Comparison of ENCODE assay signal across 8 cellular contexts in genomic region chr17:76727745-76728456, GRCh38. TPM values are rescaled to one million over a fixed set of nuclear protein-coding genes. Genes with fewer than 3 reads are reported as not detected.
DNase-seq lines count a peak whose midpoint lies in the region; ATAC-seq, FAIRE-seq and TF ChIP-seq lines count a peak whose summit lies in the region.

No MANE protein-coding gene starts in this region.

- TF ChIP-seq CTCF in AG04450 (IDR thresholded peaks at IDR 0.05; ENCODE audit: low read depth, low read length) (no peak), keratinocyte (optimal IDR thresholded peaks at IDR 0.05 in 1 of 3, IDR thresholded peaks at IDR 0.05 in 1 of 3, conservative IDR thresholded peaks at IDR 0.05 in 1 of 3; ENCODE audit: extremely low read depth in 1 of 3, insufficient read depth in 2 of 3, low read length in 3 of 3) (no peak)

- peak overlapping the region; percentile 88 for H3K4me2 ChIP-seq in keratinocyte (ENCODE audit: control insufficient read depth, extremely low read depth, insufficient read depth, low read depth, low read length)

- peak overlapping the region; percentile 91 for H3K9ac ChIP-seq in keratinocyte (ENCODE audit: control insufficient read depth, extremely low read depth, insufficient read depth, low read length)

- H3K36me3 ChIP-seq in keratinocyte (ENCODE audit: control insufficient read depth in 2 of 2, extremely low read depth in 1 of 2, insufficient read depth in 2 of 2, low read length in 2 of 2): peaks cover 11 to 21% of the 10 kb centered on the region in 2 experiments

- H3K9me3 ChIP-seq in AG04450 (ENCODE audit: control insufficient read depth, insufficient read depth, low read length): no peaks in the 10 kb centered on the region; the same call in 1 of the 2 replicates
- no peaks in the 10 kb centered on the region for H3K9me3 ChIP-seq in keratinocyte (ENCODE audit: control insufficient read depth, low read depth, low read length)

- H3K27ac ChIP-seq in AG04450 (ENCODE audit: low read depth, low read length) (peak overlapping the region; percentile 94), keratinocyte (ENCODE audit: control insufficient read depth, insufficient read depth, low read length) (peak overlapping the region; percentile 90), substantia nigra (ENCODE audit: low read depth, low read length, poor library complexity, severe bottlenecking) (peak overlapping the region; percentile 18)

- H3K27me3 ChIP-seq in AG04450 (ENCODE audit: control insufficient read depth, insufficient read depth, low read length): no peaks in the 10 kb centered on the region
- no peaks in the 10 kb centered on the region for H3K27me3 ChIP-seq in keratinocyte (ENCODE audit: control insufficient read depth, extremely low read depth, insufficient read depth, low read length)

- no peaks in the 10 kb centered on the region for H3K9me3 Mint-ChIP-seq in activated naive CD4-positive, alpha-beta T cell treated with anti-CD3 and anti-CD28 coated beads, Interleukin-2, amount 50 U/mL, for 72 hours

- peaks cover 24 to 45% of the 10 kb centered on the region in 2 donors for H3K36me3 Mint-ChIP-seq in activated naive CD4-positive, alpha-beta T cell treated with anti-CD3 and anti-CD28 coated beads, Interleukin-2, amount 50 U/mL, for 72 hours

- no peak for ATAC-seq in activated naive CD4-positive, alpha-beta T cell treated with anti-CD3 and anti-CD28 coated beads, Interleukin-2, amount 50 U/mL, for 72 hours
- ATAC-seq in HG03045 (IDR thresholded peaks at IDR 0.05; ENCODE audit: unreplicated experiment): no peak

- dilution Hi-C loops in keratinocyte (cut with MboI; ENCODE audit: extremely low pct_ligation_motif_present, low sequenced_read_pairs): no loop called here

- POLR2A ChIA-PET in AG04450 (lab: Yijun Ruan, JAX): interaction anchor here (0.5 to 4.1 kb wide), 4 partner anchors 9 to 16 kb away, joined by 3 to 41 read pairs (median 9); partner anchors contain the start of genes MFSD11 and SRSF2
- POLR2A ChIA-PET in HEK293T (lab: Yijun Ruan, JAX): interaction anchor here (0.7 to 6.2 kb wide), 10 partner anchors 8 to 140 kb away, joined by 3 to 58 read pairs (median 4); partner anchors contain the start of genes MFSD11, MGAT5B, MXRA7 and SRSF2

- CTCF ChIA-PET in AG04450 (lab: Charles Lee) (interaction anchor here (0.6 to 2.1 kb wide), 6 partner anchors 8 to 339 kb away, joined by 3 to 7 read pairs (median 3); no protein-coding TSS in a partner anchor), HEK293T (lab: Yijun Ruan, JAX) (interaction anchor here (0.7 to 1.5 kb wide), 4 partner anchors 14 to 113 kb away, joined by 3 to 5 read pairs (median 4); no protein-coding TSS in a partner anchor)

- H3K9me1 ChIP-seq in keratinocyte (ENCODE audit: control insufficient read depth, extremely low read depth, insufficient read depth, low read length): peaks cover 3% of the 10 kb centered on the region

- no peak overlapping the region for H2AFZ ChIP-seq in keratinocyte (ENCODE audit: control insufficient read depth, low read length)

- peaks cover 67% of the 10 kb centered on the region for H3K79me2 ChIP-seq in keratinocyte (ENCODE audit: control insufficient read depth, insufficient read depth, low read length)

- no peak for FAIRE-seq in keratinocyte (lab: Jason Lieb, UNC)

- H3K4me3 ChIP-seq in AG04450 (ENCODE audit: low read depth, low read length) (peak overlapping the region; percentile 93), keratinocyte (ENCODE audit: control insufficient read depth in 2 of 3, extremely low read depth in 1 of 3, insufficient read depth in 2 of 3, low read depth in 1 of 3, low read length in 3 of 3) (peak overlapping the region; percentile 81 to 93 (median 93))

- DNase-seq in AG04450 (ENCODE audit: low read depth, low spot score) (no peak), HEK293T (ENCODE audit: extremely low spot score) (no peak), keratinocyte (ENCODE audit: low read depth, low spot score) (no peak), substantia nigra (lab: John Stamatoyannopoulos, UW) (no peak), NCI-H1694 treated with DMSO at 0.1 percent for 48 hours (lab: John Stamatoyannopoulos, UW) (no peak), pons (ENCODE audit: low spot score) (no peak)
- no peak for DNase-seq in activated naive CD4-positive, alpha-beta T cell treated with anti-CD3 and anti-CD28 coated beads, Interleukin-2, amount 50 U/mL, for 72 hours (ENCODE audit: low spot score in 2 of 2)

- peaks cover 21% of the 10 kb centered on the region for H3K4me1 ChIP-seq in keratinocyte (ENCODE audit: control insufficient read depth, extremely low read depth, insufficient read depth, low read length)

- H4K20me1 ChIP-seq in keratinocyte (ENCODE audit: control insufficient read depth, extremely low read depth, insufficient read depth, low read length): peaks cover 7% of the 10 kb centered on the region

- H3K27ac Mint-ChIP-seq in activated naive CD4-positive, alpha-beta T cell treated with anti-CD3 and anti-CD28 coated beads, Interleukin-2, amount 50 U/mL, for 72 hours: peak overlapping the region; percentile 97 to 99

RNA-seq across cellular contexts. Expression of gene METTL23, which starts 1.3 kb away (rescaled TPM):
- 46.8 and 54.4 TPM in 2 replicates for polyA plus RNA-seq in AG04450 (2011; rRNA removed)
- polyA minus RNA-seq in AG04450 (2011; rRNA and poly(A)+ RNA removed): 11.6 and 15.5 TPM in 2 replicates
- 10 to 100 TPM; 13.9 to 30.0 TPM for total RNA-seq in activated naive CD4-positive, alpha-beta T cell treated with anti-CD3 and anti-CD28 coated beads, Interleukin-2, amount 50 U/mL, for 72 hours
- 32.3 to 48.3 TPM (median 37.6 TPM) in 3 replicates for polyA plus RNA-seq in keratinocyte
- 25.5 TPM for polyA plus RNA-seq in keratinocyte (2011; ENCODE audit: low read depth)
- 29.6 and 46.7 TPM in 2 replicates for polyA plus RNA-seq in keratinocyte (2011; cell fraction: cytosol; rRNA removed)
- polyA plus RNA-seq in keratinocyte (2011; cell fraction: nucleus; rRNA removed): 33.2 and 35.7 TPM in 2 replicates
- 26.7 and 26.9 TPM in 2 replicates for polyA plus RNA-seq in keratinocyte (2012; ENCODE audit: low replicate concordance)
- 5.5 to 22.8 TPM (median 12.5 TPM) in 3 replicates for polyA minus RNA-seq in keratinocyte
- polyA minus RNA-seq in keratinocyte (2011; cell fraction: cytosol; rRNA and poly(A)+ RNA removed): 13.2 TPM
- polyA minus RNA-seq in keratinocyte (2011; cell fraction: nucleus; rRNA and poly(A)+ RNA removed): 7.7 and 11.8 TPM in 2 replicates

RNA-seq across cellular contexts. Expression of gene JMJD6, which starts 1.5 kb away (rescaled TPM):
- polyA plus RNA-seq in AG04450 (2011; rRNA removed) (12.4 and 17.3 TPM in 2 replicates), keratinocyte (11.0 to 14.6 TPM (median 12.0 TPM) in 3 replicates)
- 12.2 and 16.6 TPM in 2 replicates for polyA minus RNA-seq in AG04450 (2011; rRNA and poly(A)+ RNA removed)
- total RNA-seq in activated naive CD4-positive, alpha-beta T cell treated with anti-CD3 and anti-CD28 coated beads, Interleukin-2, amount 50 U/mL, for 72 hours: 10 to 100 TPM; 82.3 to 91.0 TPM
- polyA plus RNA-seq in keratinocyte (2011; ENCODE audit: low read depth): 27.7 TPM
- polyA plus RNA-seq in keratinocyte (2011; cell fraction: cytosol; rRNA removed): 8.1 and 10.9 TPM in 2 replicates
- 19.0 and 23.1 TPM in 2 replicates for polyA plus RNA-seq in keratinocyte (2011; cell fraction: nucleus; rRNA removed)
- 28.4 and 34.2 TPM in 2 replicates for polyA plus RNA-seq in keratinocyte (2012; ENCODE audit: low replicate concordance)
- polyA minus RNA-seq in keratinocyte: 4.6 to 20.5 TPM (median 6.6 TPM) in 3 replicates
- 10.4 TPM for polyA minus RNA-seq in keratinocyte (2011; cell fraction: cytosol; rRNA and poly(A)+ RNA removed)
- 4.7 and 8.1 TPM in 2 replicates for polyA minus RNA-seq in keratinocyte (2011; cell fraction: nucleus; rRNA and poly(A)+ RNA removed)

RNA-seq across cellular contexts. Expression of gene SRSF2, which starts 9.2 kb away (rescaled TPM):
- 170 and 184 TPM in 2 replicates for polyA plus RNA-seq in AG04450 (2011; rRNA removed)
- polyA minus RNA-seq in AG04450 (2011; rRNA and poly(A)+ RNA removed): 71.4 and 81.2 TPM in 2 replicates
- total RNA-seq in activated naive CD4-positive, alpha-beta T cell treated with anti-CD3 and anti-CD28 coated beads, Interleukin-2, amount 50 U/mL, for 72 hours: 100 to 1,000 TPM; 242 to 351 TPM
- 161 to 249 TPM (median 197 TPM) in 3 replicates for polyA plus RNA-seq in keratinocyte
- polyA plus RNA-seq in keratinocyte (2011; ENCODE audit: low read depth): 84.2 TPM
- 112 and 144 TPM in 2 replicates for polyA plus RNA-seq in keratinocyte (2011; cell fraction: cytosol; rRNA removed)
- 291 and 392 TPM in 2 replicates for polyA plus RNA-seq in keratinocyte (2011; cell fraction: nucleus; rRNA removed)
- polyA plus RNA-seq in keratinocyte (2012; ENCODE audit: low replicate concordance): 141 and 174 TPM in 2 replicates
- polyA minus RNA-seq in keratinocyte: 54.3 to 75.8 TPM (median 70.4 TPM) in 3 replicates
- polyA minus RNA-seq in keratinocyte (2011; cell fraction: cytosol; rRNA and poly(A)+ RNA removed): 215 TPM
- 166 and 224 TPM in 2 replicates for polyA minus RNA-seq in keratinocyte (2011; cell fraction: nucleus; rRNA and poly(A)+ RNA removed)

RNA-seq across cellular contexts. Expression of gene MFSD11, which starts 10.0 kb away (rescaled TPM):
- polyA plus RNA-seq in AG04450 (2011; rRNA removed): 20.3 and 21.1 TPM in 2 replicates
- polyA minus RNA-seq in AG04450 (2011; rRNA and poly(A)+ RNA removed): 20.2 and 21.9 TPM in 2 replicates
- total RNA-seq in activated naive CD4-positive, alpha-beta T cell treated with anti-CD3 and anti-CD28 coated beads, Interleukin-2, amount 50 U/mL, for 72 hours: 10 to 100 TPM; 23.2 to 24.1 TPM
- polyA plus RNA-seq in keratinocyte: 14.6 to 17.6 TPM (median 15.2 TPM) in 3 replicates
- 11.9 TPM for polyA plus RNA-seq in keratinocyte (2011; ENCODE audit: low read depth)
- 7.7 and 12.8 TPM in 2 replicates for polyA plus RNA-seq in keratinocyte (2011; cell fraction: cytosol; rRNA removed)
- 24.4 and 27.0 TPM in 2 replicates for polyA plus RNA-seq in keratinocyte (2011; cell fraction: nucleus; rRNA removed)
- 10.3 and 16.5 TPM in 2 replicates for polyA plus RNA-seq in keratinocyte (2012; ENCODE audit: low replicate concordance)
- 14.2 to 26.0 TPM (median 14.8 TPM) in 3 replicates for polyA minus RNA-seq in keratinocyte
- polyA minus RNA-seq in keratinocyte (2011; cell fraction: cytosol; rRNA and poly(A)+ RNA removed): 4.8 TPM
- polyA minus RNA-seq in keratinocyte (2011; cell fraction: nucleus; rRNA and poly(A)+ RNA removed): 27.2 and 29.7 TPM in 2 replicates

RNA-seq across cellular contexts. Expression of gene MXRA7, which starts 17.1 kb away (rescaled TPM):
- polyA plus RNA-seq in AG04450 (2011; rRNA removed): 222 and 265 TPM in 2 replicates
- polyA minus RNA-seq in AG04450 (2011; rRNA and poly(A)+ RNA removed): 92.0 and 94.3 TPM in 2 replicates
- 1 to 10 TPM; 4.8 to 9.1 TPM for total RNA-seq in activated naive CD4-positive, alpha-beta T cell treated with anti-CD3 and anti-CD28 coated beads, Interleukin-2, amount 50 U/mL, for 72 hours
- 113 to 118 TPM (median 114 TPM) in 3 replicates for polyA plus RNA-seq in keratinocyte
- 33.4 TPM for polyA plus RNA-seq in keratinocyte (2011; ENCODE audit: low read depth)
- polyA plus RNA-seq in keratinocyte (2011; cell fraction: cytosol; rRNA removed): 123 and 172 TPM in 2 replicates
- polyA plus RNA-seq in keratinocyte (2011; cell fraction: nucleus; rRNA removed): 70.8 and 71.4 TPM in 2 replicates
- polyA plus RNA-seq in keratinocyte (2012; ENCODE audit: low replicate concordance): 85.9 and 96.7 TPM in 2 replicates
- polyA minus RNA-seq in keratinocyte: 64.9 to 161 TPM (median 87.3 TPM) in 3 replicates
- 82.7 TPM for polyA minus RNA-seq in keratinocyte (2011; cell fraction: cytosol; rRNA and poly(A)+ RNA removed)
- 21.7 and 52.1 TPM in 2 replicates for polyA minus RNA-seq in keratinocyte (2011; cell fraction: nucleus; rRNA and poly(A)+ RNA removed)

Comparison
In these comparisons a context has a peak if more than half of its experiments do, and no peak if none do; other contexts are left out.
1. H3K27ac ChIP-seq: peak in every context shown above with its lines; median percentile 94 in AG04450; 90 in keratinocyte; 18 in substantia nigra.